18 cellular contexts compared by ENCODE assay signal in the genomic region with DNA sequence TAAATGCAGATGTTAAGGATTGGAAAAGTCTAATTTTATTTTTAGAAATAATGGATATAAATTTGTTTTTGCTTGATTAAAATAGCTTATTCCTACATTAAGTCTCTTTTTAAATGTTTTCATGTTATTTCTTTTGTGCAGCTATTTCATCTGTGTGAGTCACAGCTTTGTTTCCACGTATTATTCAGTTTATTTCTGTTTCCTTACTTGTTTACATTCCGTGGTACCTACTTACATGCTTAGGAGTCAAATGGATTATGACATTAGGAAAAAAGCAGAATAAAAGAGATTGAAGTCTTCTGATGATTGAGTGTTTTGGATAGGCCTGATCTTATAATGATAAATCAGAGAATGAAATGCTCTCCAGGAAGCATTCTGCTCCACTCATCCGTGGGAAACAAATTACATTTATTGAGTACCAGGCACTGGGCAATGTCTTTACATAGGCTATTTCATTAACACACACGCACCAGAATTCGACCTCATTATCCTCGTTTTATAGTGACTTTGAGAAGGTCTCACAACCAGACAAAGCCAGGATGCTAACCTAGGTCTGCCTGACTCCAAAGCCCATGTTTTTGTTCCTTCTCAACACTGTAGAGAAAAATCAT. TPM values are rescaled to one million over a fixed set of nuclear protein-coding genes. Genes with fewer than 3 reads are reported as not detected.
A peak's percentile ranks its signal among the peaks of the same experiment; 100 is the strongest.
DNase-seq lines count a peak whose midpoint lies in the region; ATAC-seq, FAIRE-seq and TF ChIP-seq lines count a peak whose summit lies in the region.
"Had no signal": no experiment of that assay in that cellular context is flagged by ENCODE, and none has a peak within 500 bp of the region (broad histone marks: within the 10 kb centered on the region; RNA-seq: fewer than 3 reads in every experiment).

No MANE protein-coding gene starts in this region.

- H3K27ac Mint-ChIP-seq in HFFc6 (peak overlapping the region; percentile 69), neural progenitor cell (peak overlapping the region; percentile 12)
- H3K27ac Mint-ChIP-seq in effector memory CD8-positive, alpha-beta T cell, result peak overlapping the region in 1 of 2 donors; percentile 10
- H3K27ac Mint-ChIP-seq: activated naive CD8-positive, alpha-beta T cell treated with anti-CD3 and anti-CD28 coated beads, Interleukin-2, amount 10 ng/mL, durations not matched to agents 7 days and 5 days had no signal

- DNase-seq in AG08395 (ENCODE audit: low spot score), result peak; percentile 45
- DNase-seq in HFFc6, result peak; percentile 55
- DNase-seq in endothelial cell of umbilical vein (ENCODE audit: low read depth, low spot score), result peak; percentile 60
- DNase-seq in neural progenitor cell (ENCODE audit: low spot score), result no peak
- no peak for DNase-seq in OCI-M1 (lab: John Stamatoyannopoulos, UW)
- DNase-seq in tibial nerve (ENCODE audit: low spot score in 2 of 2), result no peak
- DNase-seq in colonic mucosa, result no peak
- no peak for DNase-seq in effector memory CD8-positive, alpha-beta T cell
- DNase-seq: activated CD4-positive, alpha-beta T cell treated with anti-CD3 and anti-CD28 coated beads for 4 hours; activated naive CD8-positive, alpha-beta T cell treated with anti-CD3 and anti-CD28 coated beads, Interleukin-2, amount 10 ng/mL, durations not matched to agents 7 days and 5 days; activated T-cell treated with anti-CD3 and anti-CD28 coated beads, Interleukin-2, amount 50 U/mL, for 48 hours; KG1; lower lobe of right lung; NCI-H1417 treated with DMSO at 0.1 percent for 48 hours; NCI-H510A treated with DMSO at 0.1 percent for 48 hours; nucleus accumbens; T-helper 17 cell had no signal

- H3K4me3 Mint-ChIP-seq in HFFc6, result no peak overlapping the region
- H3K4me3 Mint-ChIP-seq in neural progenitor cell, result no peak overlapping the region
- H3K4me3 Mint-ChIP-seq in effector memory CD8-positive, alpha-beta T cell, result no peak overlapping the region
- H3K4me3 Mint-ChIP-seq: activated naive CD8-positive, alpha-beta T cell treated with anti-CD3 and anti-CD28 coated beads, Interleukin-2, amount 10 ng/mL, durations not matched to agents 7 days and 5 days; T-helper 17 cell had no signal

- BruUV-seq in endothelial cell of umbilical vein (replicated peaks; lab: Mats Ljungman, UMichigan), result no TSS peak

- H3K79me2 ChIP-seq in endothelial cell of umbilical vein (ENCODE audit: control insufficient read depth, insufficient read depth, low read length) (peaks cover 17% of the 10 kb centered on the region), neural progenitor cell (ENCODE audit: low read depth) (no peaks in the 10 kb centered on the region)

- H3K9me3 ChIP-seq in endothelial cell of umbilical vein (replicated peaks; ENCODE audit: control insufficient read depth, insufficient read depth, low read length) (no peaks in the 10 kb centered on the region), neural progenitor cell (ENCODE audit: low read depth) (no peaks in the 10 kb centered on the region), tibial nerve (no peaks in the 10 kb centered on the region), colonic mucosa (no peaks in the 10 kb centered on the region)
- H3K9me3 ChIP-seq: BLaER1 treated with 17β-estradiol and CSF1 and Interleukin-3, amounts not matched to agents 10 nM and 100 nM; lower lobe of right lung had no signal

- no peak overlapping the region for H2AFZ ChIP-seq in endothelial cell of umbilical vein (ENCODE audit: low read depth, low read length)
- H2AFZ ChIP-seq in neural progenitor cell (replicated peaks), result no peak overlapping the region

- H3K36me3 ChIP-seq in endothelial cell of umbilical vein (ENCODE audit: control insufficient read depth in 2 of 2, extremely low read depth in 1 of 2, insufficient read depth in 2 of 2, low read length in 2 of 2) (peaks cover 19 to 21% of the 10 kb centered on the region in 2 experiments), neural progenitor cell (no peaks in the 10 kb centered on the region), tibial nerve (peaks cover 0 to 40% (median 0%) of the 10 kb centered on the region in 3 donors), colonic mucosa (peaks cover 9% of the 10 kb centered on the region)

- no peak for ATAC-seq in effector memory CD8-positive, alpha-beta T cell (replicated peaks)
- ATAC-seq: lower lobe of right lung, T-helper 17 cell had no signal

- no peaks in the 10 kb centered on the region for H3K9me1 ChIP-seq in endothelial cell of umbilical vein (replicated peaks; ENCODE audit: control insufficient read depth, extremely low read depth, insufficient read depth, low read length)

- no peaks in the 10 kb centered on the region for H3K9me3 Mint-ChIP-seq in HFFc6
- H3K9me3 Mint-ChIP-seq in neural progenitor cell, result no peaks in the 10 kb centered on the region
- no peaks in the 10 kb centered on the region for H3K9me3 Mint-ChIP-seq in effector memory CD8-positive, alpha-beta T cell
- H3K9me3 Mint-ChIP-seq: activated naive CD8-positive, alpha-beta T cell treated with anti-CD3 and anti-CD28 coated beads, Interleukin-2, amount 10 ng/mL, durations not matched to agents 7 days and 5 days had no signal

- 57 to 70% methylated on average over 6 of the region's 6 CpGs for WGBS in tibial nerve, 2 donors

- H3K4me1 ChIP-seq in endothelial cell of umbilical vein (ENCODE audit: control insufficient read depth, extremely low read depth, insufficient read depth, low read length) (peaks cover 12% of the 10 kb centered on the region), neural progenitor cell (no peaks in the 10 kb centered on the region), tibial nerve (peaks cover 0 to 11% (median 2%) of the 10 kb centered on the region in 4 donors), colonic mucosa (no peaks in the 10 kb centered on the region)

- H3K27me3 ChIP-seq in endothelial cell of umbilical vein (ENCODE audit: control insufficient read depth in 2 of 2, insufficient read depth in 2 of 2, low read length in 2 of 2) (no peaks in the 10 kb centered on the region), neural progenitor cell (no peaks in the 10 kb centered on the region), tibial nerve (no peaks in the 10 kb centered on the region), colonic mucosa (no peaks in the 10 kb centered on the region)
- H3K27me3 ChIP-seq: BLaER1 treated with 17β-estradiol and CSF1 and Interleukin-3, amounts not matched to agents 10 nM and 100 nM had no signal

- intact Hi-C loops in endothelial cell of umbilical vein (cut with micrococcal nuclease) (no loop called here), colonic mucosa (cut with DNase I) (no loop called here)

- H3K27me3 Mint-ChIP-seq in HFFc6 (ENCODE audit: insufficient read depth) (peaks cover 3% of the 10 kb centered on the region; the same call in 1 of the 2 replicates), neural progenitor cell (ENCODE audit: insufficient read depth, low read depth) (no peaks in the 10 kb centered on the region)
- H3K27me3 Mint-ChIP-seq in effector memory CD8-positive, alpha-beta T cell, result no peaks in the 10 kb centered on the region
- H3K27me3 Mint-ChIP-seq: activated naive CD8-positive, alpha-beta T cell treated with anti-CD3 and anti-CD28 coated beads, Interleukin-2, amount 10 ng/mL, durations not matched to agents 7 days and 5 days; T-helper 17 cell had no signal

- H4K20me1 ChIP-seq in endothelial cell of umbilical vein (replicated peaks; ENCODE audit: control insufficient read depth, extremely low read depth, insufficient read depth, low read length) (no peaks in the 10 kb centered on the region), neural progenitor cell (ENCODE audit: low read depth) (no peaks in the 10 kb centered on the region)
- H4K20me1 ChIP-seq: BLaER1 treated with 17β-estradiol and CSF1 and Interleukin-3, amounts not matched to agents 10 nM and 100 nM had no signal

- dilution Hi-C loops in endothelial cell of umbilical vein (cut with MboI; ENCODE audit: extremely low pct_ligation_motif_present, low sequenced_read_pairs), result no loop called here

- H3K4me2 ChIP-seq in endothelial cell of umbilical vein (ENCODE audit: insufficient read depth, low read length) (no peak overlapping the region), neural progenitor cell (no peak overlapping the region)
- H3K4me2 ChIP-seq: BLaER1 treated with 17β-estradiol and CSF1 and Interleukin-3, amounts not matched to agents 10 nM and 100 nM had no signal

- H3K27ac ChIP-seq in endothelial cell of umbilical vein (ENCODE audit: insufficient read depth, low read depth, low read length) (no peak overlapping the region), neural progenitor cell (no peak overlapping the region), tibial nerve (peak overlapping the region in 2 of 4 donors; percentile 0 to 9), colonic mucosa (no peak overlapping the region)
- H3K27ac ChIP-seq: BLaER1 treated with 17β-estradiol and CSF1 and Interleukin-3, amounts not matched to agents 10 nM and 100 nM; lower lobe of right lung had no signal

- TF ChIP-seq POLR2A in endothelial cell of umbilical vein (IDR thresholded peaks at IDR 0.05; ENCODE audit: low read depth, low read length) (no peak), tibial nerve (IDR thresholded peaks at IDR 0.05) (no peak)

- CTCF ChIA-PET in endothelial cell of umbilical vein (lab: Charles Lee), result interaction anchor here (0.6 to 3.9 kb wide), 21 partner anchors 9 to 217 kb away, joined by 3 to 45 read pairs (median 5); partner anchors contain the start of genes PXYLP1 and ZBTB38

- POLR2A ChIA-PET in endothelial cell of umbilical vein (lab: Charles Lee), result no interaction called here

- H3K9ac ChIP-seq in endothelial cell of umbilical vein (replicated peaks; ENCODE audit: extremely low read depth, insufficient read depth, low read length) (no peak overlapping the region), neural progenitor cell (no peak overlapping the region), colonic mucosa (ENCODE audit: low read depth in 2 of 2, low read length in 2 of 2) (no peak overlapping the region)
- H3K9ac ChIP-seq: BLaER1 treated with 17β-estradiol and CSF1 and Interleukin-3, amounts not matched to agents 10 nM and 100 nM had no signal

- no peaks in the 10 kb centered on the region for H3F3A ChIP-seq in neural progenitor cell (ENCODE audit: low read depth)

- peaks cover 62% of the 10 kb centered on the region for H3K4me1 Mint-ChIP-seq in HFFc6 (ENCODE audit: low read depth)
- H3K4me1 Mint-ChIP-seq in neural progenitor cell, result peaks cover 8% of the 10 kb centered on the region
- peaks cover 3 to 18% of the 10 kb centered on the region in 2 donors for H3K4me1 Mint-ChIP-seq in effector memory CD8-positive, alpha-beta T cell (ENCODE audit: low read depth in 2 of 2)

- no peak overlapping the region for H3K4me3 ChIP-seq in endothelial cell of umbilical vein (replicated peaks in 1 of 3; ENCODE audit: insufficient read depth in 1 of 3, low read depth in 1 of 3, low read length in 3 of 3)
- no peak overlapping the region for H3K4me3 ChIP-seq in neural progenitor cell
- H3K4me3 ChIP-seq in tibial nerve, result no peak overlapping the region
- no peak overlapping the region for H3K4me3 ChIP-seq in colonic mucosa
- H3K4me3 ChIP-seq: BLaER1 treated with 17β-estradiol and CSF1 and Interleukin-3, amounts not matched to agents 10 nM and 100 nM; lower lobe of right lung had no signal

- TF ChIP-seq CTCF in HFFc6 (IDR thresholded peaks at IDR 0.05) (no peak), endothelial cell of umbilical vein (IDR thresholded peaks at IDR 0.05; ENCODE audit: extremely low read depth in 1 of 2, insufficient read depth in 1 of 2, low read depth in 1 of 2, low read length in 2 of 2) (no peak), neural progenitor cell (IDR thresholded peaks at IDR 0.05) (no peak), tibial nerve (IDR thresholded peaks at IDR 0.05) (no peak), colonic mucosa (IDR thresholded peaks at IDR 0.05) (no peak)

- H3K36me3 Mint-ChIP-seq in HFFc6 (ENCODE audit: low read depth) (peaks cover 34% of the 10 kb centered on the region), neural progenitor cell (peaks cover 16% of the 10 kb centered on the region)
- H3K36me3 Mint-ChIP-seq in effector memory CD8-positive, alpha-beta T cell (ENCODE audit: insufficient read depth), result peaks cover 23% of the 10 kb centered on the region

- peak; percentile 59 for FAIRE-seq in endothelial cell of umbilical vein (lab: Jason Lieb, UNC)

- TF ChIP-seq EP300 in tibial nerve (IDR thresholded peaks at IDR 0.05), result no peak

RNA-seq across cellular contexts. Expression of gene RASA2, which starts 38.1 kb away (rescaled TPM):
- 10 to 100 TPM; 12.6 to 17.7 (median 14.5) TPM for total RNA-seq in HFFc6 (2021; fragmentation: NEBNext Ultra II Directional; extraction: Animal tissue kit (Norgen Biotek cat#: 25700))
- total RNA-seq in endothelial cell of umbilical vein (14.2 and 20.2 TPM in 2 replicates), neural progenitor cell (ENCODE audit: low replicate concordance) (40.3 and 48.4 TPM in 2 replicates), tibial nerve (10 to 100 TPM; 19.6 to 46.8 (median 37.2) TPM), colonic mucosa (10 to 100 TPM; 12.0 to 18.3 TPM)
- 3.0 and 3.1 TPM in 2 replicates for polyA plus RNA-seq in endothelial cell of umbilical vein
- 2.8 and 3.5 TPM in 2 replicates for polyA plus RNA-seq in endothelial cell of umbilical vein (2011; cell fraction: cytosol; rRNA removed)
- polyA plus RNA-seq in endothelial cell of umbilical vein (2011; cell fraction: nucleus; rRNA removed), result 23.1 and 33.2 TPM in 2 replicates
- 6.6 and 8.6 TPM in 2 replicates for polyA plus RNA-seq in endothelial cell of umbilical vein (2012)
- polyA minus RNA-seq in endothelial cell of umbilical vein, result 13.6 and 14.0 TPM in 2 replicates
- 4.9 TPM for polyA minus RNA-seq in endothelial cell of umbilical vein (2011; cell fraction: cytosol; rRNA and poly(A)+ RNA removed)
- polyA minus RNA-seq in endothelial cell of umbilical vein (2011; cell fraction: nucleus; rRNA and poly(A)+ RNA removed), result 21.7 and 35.2 TPM in 2 replicates

Comparison
In these comparisons a context has a peak if more than half of its experiments do, and no peak if none do; other contexts are left out.
1. DNase-seq: peak in AG08395 (single experiment), HFFc6 (single experiment) and endothelial cell of umbilical vein (single experiment); none in neural progenitor cell (single experiment), OCI-M1 (single experiment), tibial nerve (0 of 2), colonic mucosa (single experiment) and effector memory CD8-positive, alpha-beta T cell (0 of 3).